Comparison of ENCODE assay signal across 1 cellular context in the genomic region with DNA sequence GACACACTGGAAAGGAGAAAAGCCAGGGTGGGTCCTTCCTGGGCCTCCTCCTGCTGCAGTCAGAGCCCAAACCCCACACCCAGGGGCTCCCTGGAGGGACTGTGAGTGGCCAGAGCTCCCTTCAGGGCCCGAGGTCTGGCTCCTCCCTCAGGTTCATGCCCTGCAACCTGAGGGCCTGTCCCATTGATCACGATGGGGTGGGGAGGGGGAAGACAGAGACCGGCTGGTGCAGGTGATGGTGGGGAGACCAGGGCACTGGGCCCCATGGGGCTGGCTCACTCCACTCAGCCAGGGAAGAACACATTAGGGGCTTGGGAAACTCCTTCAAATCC.
TF ChIP-seq lines count a peak whose summit lies in the region.

No MANE protein-coding gene starts in this region.

TF ChIP-seq in GM23338, 12 proteins besides CTCF, POLR2A, EP300 and RAD21:
- TF ChIP-seq ZNF114 (CRISPR knock-in tag; IDR thresholded peaks at IDR 0.05) = no peak
- TF ChIP-seq, protein P1, sequence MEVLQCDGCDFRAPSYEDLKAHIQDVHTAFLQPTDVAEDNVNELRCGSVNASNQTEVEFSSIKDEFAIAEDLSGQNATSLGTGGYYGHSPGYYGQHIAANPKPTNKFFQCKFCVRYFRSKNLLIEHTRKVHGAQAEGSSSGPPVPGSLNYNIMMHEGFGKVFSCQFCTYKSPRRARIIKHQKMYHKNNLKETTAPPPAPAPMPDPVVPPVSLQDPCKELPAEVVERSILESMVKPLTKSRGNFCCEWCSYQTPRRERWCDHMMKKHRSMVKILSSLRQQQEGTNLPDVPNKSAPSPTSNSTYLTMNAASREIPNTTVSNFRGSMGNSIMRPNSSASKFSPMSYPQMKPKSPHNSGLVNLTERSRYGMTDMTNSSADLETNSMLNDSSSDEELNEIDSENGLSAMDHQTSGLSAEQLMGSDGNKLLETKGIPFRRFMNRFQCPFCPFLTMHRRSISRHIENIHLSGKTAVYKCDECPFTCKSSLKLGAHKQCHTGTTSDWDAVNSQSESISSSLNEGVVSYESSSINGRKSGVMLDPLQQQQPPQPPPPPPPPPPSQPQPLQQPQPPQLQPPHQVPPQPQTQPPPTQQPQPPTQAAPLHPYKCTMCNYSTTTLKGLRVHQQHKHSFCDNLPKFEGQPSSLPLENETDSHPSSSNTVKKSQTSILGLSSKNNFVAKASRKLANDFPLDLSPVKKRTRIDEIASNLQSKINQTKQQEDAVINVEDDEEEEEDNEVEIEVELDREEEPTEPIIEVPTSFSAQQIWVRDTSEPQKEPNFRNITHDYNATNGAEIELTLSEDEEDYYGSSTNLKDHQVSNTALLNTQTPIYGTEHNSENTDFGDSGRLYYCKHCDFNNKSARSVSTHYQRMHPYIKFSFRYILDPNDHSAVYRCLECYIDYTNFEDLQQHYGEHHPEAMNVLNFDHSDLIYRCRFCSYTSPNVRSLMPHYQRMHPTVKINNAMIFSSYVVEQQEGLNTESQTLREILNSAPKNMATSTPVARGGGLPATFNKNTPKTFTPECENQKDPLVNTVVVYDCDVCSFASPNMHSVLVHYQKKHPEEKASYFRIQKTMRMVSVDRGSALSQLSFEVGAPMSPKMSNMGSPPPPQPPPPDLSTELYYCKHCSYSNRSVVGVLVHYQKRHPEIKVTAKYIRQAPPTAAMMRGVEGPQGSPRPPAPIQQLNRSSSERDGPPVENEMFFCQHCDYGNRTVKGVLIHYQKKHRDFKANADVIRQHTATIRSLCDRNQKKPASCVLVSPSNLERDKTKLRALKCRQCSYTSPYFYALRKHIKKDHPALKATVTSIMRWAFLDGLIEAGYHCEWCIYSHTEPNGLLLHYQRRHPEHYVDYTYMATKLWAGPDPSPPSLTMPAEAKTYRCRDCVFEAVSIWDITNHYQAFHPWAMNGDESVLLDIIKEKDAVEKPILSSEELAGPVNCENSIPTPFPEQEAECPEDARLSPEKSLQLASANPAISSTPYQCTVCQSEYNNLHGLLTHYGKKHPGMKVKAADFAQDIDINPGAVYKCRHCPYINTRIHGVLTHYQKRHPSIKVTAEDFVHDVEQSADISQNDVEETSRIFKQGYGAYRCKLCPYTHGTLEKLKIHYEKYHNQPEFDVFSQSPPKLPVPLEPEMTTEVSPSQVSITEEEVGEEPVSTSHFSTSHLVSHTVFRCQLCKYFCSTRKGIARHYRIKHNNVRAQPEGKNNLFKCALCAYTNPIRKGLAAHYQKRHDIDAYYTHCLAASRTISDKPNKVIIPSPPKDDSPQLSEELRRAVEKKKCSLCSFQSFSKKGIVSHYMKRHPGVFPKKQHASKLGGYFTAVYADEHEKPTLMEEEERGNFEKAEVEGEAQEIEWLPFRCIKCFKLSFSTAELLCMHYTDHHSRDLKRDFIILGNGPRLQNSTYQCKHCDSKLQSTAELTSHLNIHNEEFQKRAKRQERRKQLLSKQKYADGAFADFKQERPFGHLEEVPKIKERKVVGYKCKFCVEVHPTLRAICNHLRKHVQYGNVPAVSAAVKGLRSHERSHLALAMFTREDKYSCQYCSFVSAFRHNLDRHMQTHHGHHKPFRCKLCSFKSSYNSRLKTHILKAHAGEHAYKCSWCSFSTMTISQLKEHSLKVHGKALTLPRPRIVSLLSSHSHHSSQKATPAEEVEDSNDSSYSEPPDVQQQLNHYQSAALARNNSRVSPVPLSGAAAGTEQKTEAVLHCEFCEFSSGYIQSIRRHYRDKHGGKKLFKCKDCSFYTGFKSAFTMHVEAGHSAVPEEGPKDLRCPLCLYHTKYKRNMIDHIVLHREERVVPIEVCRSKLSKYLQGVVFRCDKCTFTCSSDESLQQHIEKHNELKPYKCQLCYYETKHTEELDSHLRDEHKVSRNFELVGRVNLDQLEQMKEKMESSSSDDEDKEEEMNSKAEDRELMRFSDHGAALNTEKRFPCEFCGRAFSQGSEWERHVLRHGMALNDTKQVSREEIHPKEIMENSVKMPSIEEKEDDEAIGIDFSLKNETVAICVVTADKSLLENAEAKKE (CRISPR knock-in tag; IDR thresholded peaks at IDR 0.05) = no peak
- no peak for TF ChIP-seq JUNB (IDR thresholded peaks at IDR 0.05; ENCODE audit: unreplicated experiment)
- TF ChIP-seq, protein P2, sequence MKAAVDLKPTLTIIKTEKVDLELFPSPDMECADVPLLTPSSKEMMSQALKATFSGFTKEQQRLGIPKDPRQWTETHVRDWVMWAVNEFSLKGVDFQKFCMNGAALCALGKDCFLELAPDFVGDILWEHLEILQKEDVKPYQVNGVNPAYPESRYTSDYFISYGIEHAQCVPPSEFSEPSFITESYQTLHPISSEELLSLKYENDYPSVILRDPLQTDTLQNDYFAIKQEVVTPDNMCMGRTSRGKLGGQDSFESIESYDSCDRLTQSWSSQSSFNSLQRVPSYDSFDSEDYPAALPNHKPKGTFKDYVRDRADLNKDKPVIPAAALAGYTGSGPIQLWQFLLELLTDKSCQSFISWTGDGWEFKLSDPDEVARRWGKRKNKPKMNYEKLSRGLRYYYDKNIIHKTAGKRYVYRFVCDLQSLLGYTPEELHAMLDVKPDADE (IDR thresholded peaks at IDR 0.05) = no peak
- no peak for TF ChIP-seq ZNF331 (CRISPR knock-in tag; IDR thresholded peaks at IDR 0.05; ENCODE audit: low read depth)
- no peak for TF ChIP-seq EZH2phosphoT487 (IDR thresholded peaks at IDR 0.05; ENCODE audit: unreplicated experiment)
- TF ChIP-seq POLR2AphosphoS5 (IDR thresholded peaks at IDR 0.05; ENCODE audit: low read depth) = no peak
- no peak for TF ChIP-seq EZH2 (IDR thresholded peaks at IDR 0.05; ENCODE audit: low read depth, unreplicated experiment)
- TF ChIP-seq, protein P3, sequence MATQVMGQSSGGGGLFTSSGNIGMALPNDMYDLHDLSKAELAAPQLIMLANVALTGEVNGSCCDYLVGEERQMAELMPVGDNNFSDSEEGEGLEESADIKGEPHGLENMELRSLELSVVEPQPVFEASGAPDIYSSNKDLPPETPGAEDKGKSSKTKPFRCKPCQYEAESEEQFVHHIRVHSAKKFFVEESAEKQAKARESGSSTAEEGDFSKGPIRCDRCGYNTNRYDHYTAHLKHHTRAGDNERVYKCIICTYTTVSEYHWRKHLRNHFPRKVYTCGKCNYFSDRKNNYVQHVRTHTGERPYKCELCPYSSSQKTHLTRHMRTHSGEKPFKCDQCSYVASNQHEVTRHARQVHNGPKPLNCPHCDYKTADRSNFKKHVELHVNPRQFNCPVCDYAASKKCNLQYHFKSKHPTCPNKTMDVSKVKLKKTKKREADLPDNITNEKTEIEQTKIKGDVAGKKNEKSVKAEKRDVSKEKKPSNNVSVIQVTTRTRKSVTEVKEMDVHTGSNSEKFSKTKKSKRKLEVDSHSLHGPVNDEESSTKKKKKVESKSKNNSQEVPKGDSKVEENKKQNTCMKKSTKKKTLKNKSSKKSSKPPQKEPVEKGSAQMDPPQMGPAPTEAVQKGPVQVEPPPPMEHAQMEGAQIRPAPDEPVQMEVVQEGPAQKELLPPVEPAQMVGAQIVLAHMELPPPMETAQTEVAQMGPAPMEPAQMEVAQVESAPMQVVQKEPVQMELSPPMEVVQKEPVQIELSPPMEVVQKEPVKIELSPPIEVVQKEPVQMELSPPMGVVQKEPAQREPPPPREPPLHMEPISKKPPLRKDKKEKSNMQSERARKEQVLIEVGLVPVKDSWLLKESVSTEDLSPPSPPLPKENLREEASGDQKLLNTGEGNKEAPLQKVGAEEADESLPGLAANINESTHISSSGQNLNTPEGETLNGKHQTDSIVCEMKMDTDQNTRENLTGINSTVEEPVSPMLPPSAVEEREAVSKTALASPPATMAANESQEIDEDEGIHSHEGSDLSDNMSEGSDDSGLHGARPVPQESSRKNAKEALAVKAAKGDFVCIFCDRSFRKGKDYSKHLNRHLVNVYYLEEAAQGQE (IDR thresholded peaks at IDR 0.05; ENCODE audit: unreplicated experiment) = no peak
- no peak for TF ChIP-seq STAT1 (IDR thresholded peaks at IDR 0.05; ENCODE audit: unreplicated experiment)
- TF ChIP-seq CREB1 (CRISPR knock-in tag; IDR thresholded peaks at IDR 0.05; ENCODE audit: low read depth) = no peak
- no peak for TF ChIP-seq NANOG (IDR thresholded peaks at IDR 0.05; ENCODE audit: borderline replicate concordance)
